In the genomic region with DNA sequence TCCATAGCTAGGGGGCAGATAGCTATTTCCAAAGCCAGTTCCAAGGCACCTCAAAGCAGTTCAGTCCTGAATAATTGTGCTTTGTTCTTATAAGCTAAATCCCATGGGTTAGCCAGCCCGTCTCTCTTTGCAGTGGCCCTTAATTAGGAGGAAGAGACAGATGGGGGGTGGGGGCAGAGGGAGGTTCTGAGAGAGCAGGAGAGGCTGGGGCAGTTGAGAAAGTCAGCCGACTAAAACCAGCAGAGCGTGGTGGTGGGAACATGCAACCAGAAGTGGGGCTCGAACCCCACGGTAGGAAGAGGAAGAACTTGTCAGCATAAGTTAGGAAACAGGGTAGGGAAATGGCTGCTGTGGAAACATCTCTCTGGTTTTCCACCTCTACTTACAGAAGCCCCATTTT, we compare ENCODE assay signal across 27 cellular contexts. TPM values are rescaled to one million over a fixed set of nuclear protein-coding genes. Genes with fewer than 3 reads are reported as not detected.
DNase-seq lines count a peak whose midpoint lies in the region; TF ChIP-seq lines count a peak whose summit lies in the region.
"Had no signal": no experiment of that assay in that cellular context is flagged by ENCODE, and none has a peak within 500 bp of the region (broad histone marks: within the 10 kb centered on the region; RNA-seq: fewer than 3 reads in every experiment).

No MANE protein-coding gene starts in this region.

- no peak overlapping the region for H3K4me3 ChIP-seq in BLaER1 treated with 17β-estradiol and CSF1 and Interleukin-3, amounts not matched to agents 10 nM and 100 nM
- H3K4me3 ChIP-seq in WERI-Rb-1 (ENCODE audit: low read depth, low read length): no peak overlapping the region
- no peak overlapping the region for H3K4me3 ChIP-seq in osteoblast (ENCODE audit: insufficient read depth, low read length)
- H3K4me3 ChIP-seq: A549, GM12878 had no signal

- H2AFZ ChIP-seq in osteoblast (ENCODE audit: low read length): no peak overlapping the region

- no peaks in the 10 kb centered on the region for H3K9me3 ChIP-seq in BLaER1 treated with 17β-estradiol and CSF1 and Interleukin-3, amounts not matched to agents 10 nM and 100 nM (replicated peaks in 1 of 11)
- no peaks in the 10 kb centered on the region for H3K9me3 ChIP-seq in WERI-Rb-1 (ENCODE audit: severe bottlenecking)
- no peaks in the 10 kb centered on the region for H3K9me3 ChIP-seq in osteoblast (ENCODE audit: low read depth, low read length)
- H3K9me3 ChIP-seq: A549 had no signal

- H3K79me2 ChIP-seq in osteoblast (ENCODE audit: insufficient read depth, low read length): no peaks in the 10 kb centered on the region

- DNase-seq in NCI-H82 (lab: John Stamatoyannopoulos, UW) (peak; percentile 67), NCI-H82 treated with DMSO at 0.1 percent for 48 hours (lab: John Stamatoyannopoulos, UW; ENCODE audit: unreplicated experiment) (no peak), WERI-Rb-1 (peak; percentile 58), osteoblast (ENCODE audit: insufficient read length, low spot score, missing footprints) (peak; percentile 46), cerebellar cortex (ENCODE audit: low spot score) (no peak), NCI-H1694 (lab: John Stamatoyannopoulos, UW) (no peak)
- DNase-seq: AML-193; C1 segment of cervical spinal cord; CD4-positive, CD25-positive, alpha-beta regulatory T cell; CD8-positive, alpha-beta memory T cell; COR-L47; DMS 273 treated with DMSO at 0.1 percent for 48 hours; DMS153; DMS53; DMS79; DND-41; EL; GDM1 had no signal

- TF ChIP-seq CTCF in WERI-Rb-1 (IDR thresholded peaks at IDR 0.05; ENCODE audit: low read depth, low read length): no peak
- TF ChIP-seq CTCF in osteoblast (IDR thresholded peaks at IDR 0.05; ENCODE audit: extremely low read depth, low read depth, low read length): no peak

- peak overlapping the region in 9 of 11 experiments; percentile 9 to 30 (median 23); a peak in 10 of 22 replicates for H3K4me2 ChIP-seq in BLaER1 treated with 17β-estradiol and CSF1 and Interleukin-3, amounts not matched to agents 10 nM and 100 nM
- H3K4me2 ChIP-seq in osteoblast (ENCODE audit: insufficient read depth, low read length): no peak overlapping the region
- H3K4me2 ChIP-seq: A549 had no signal

- H3K9ac ChIP-seq in BLaER1 treated with 17β-estradiol and CSF1 and Interleukin-3, amounts not matched to agents 10 nM and 100 nM: no peak overlapping the region

- H3K27ac ChIP-seq in BLaER1 treated with 17β-estradiol and CSF1 and Interleukin-3, amounts not matched to agents 10 nM and 100 nM: no peak overlapping the region
- H3K27ac ChIP-seq in WERI-Rb-1 (no peak overlapping the region), osteoblast (ENCODE audit: low read depth, low read length) (no peak overlapping the region)
- H3K27ac ChIP-seq: 22Rv1, A549 had no signal

- peaks cover 0 to 9% (median 6%) of the 10 kb centered on the region in 10 experiments; a peak in 6 of 20 replicates for H3K4me1 ChIP-seq in BLaER1 treated with 17β-estradiol and CSF1 and Interleukin-3, amounts not matched to agents 10 nM and 100 nM
- H3K4me1 ChIP-seq in osteoblast (ENCODE audit: insufficient read depth, low read length): no peaks in the 10 kb centered on the region
- H3K4me1 ChIP-seq: A549 had no signal

- peaks cover 6 to 19% (median 11%) of the 10 kb centered on the region in 11 experiments; a peak in 21 of 22 replicates for H3K27me3 ChIP-seq in BLaER1 treated with 17β-estradiol and CSF1 and Interleukin-3, amounts not matched to agents 10 nM and 100 nM
- H3K27me3 ChIP-seq in WERI-Rb-1 (ENCODE audit: insufficient read depth, low read depth, severe bottlenecking) (no peaks in the 10 kb centered on the region), osteoblast (ENCODE audit: insufficient read depth, low read length) (peaks cover 11% of the 10 kb centered on the region)

- no peaks in the 10 kb centered on the region for H3K36me3 ChIP-seq in BLaER1 treated with 17β-estradiol and CSF1 and Interleukin-3, amounts not matched to agents 10 nM and 100 nM
- H3K36me3 ChIP-seq in WERI-Rb-1 (no peaks in the 10 kb centered on the region), osteoblast (ENCODE audit: insufficient read depth, low read length) (no peaks in the 10 kb centered on the region)

- no peaks in the 10 kb centered on the region; a peak in 1 of 22 replicates for H4K20me1 ChIP-seq in BLaER1 treated with 17β-estradiol and CSF1 and Interleukin-3, amounts not matched to agents 10 nM and 100 nM
- H4K20me1 ChIP-seq in osteoblast (ENCODE audit: insufficient read depth, low read length): no peaks in the 10 kb centered on the region

RNA-seq across cellular contexts. Expression of a gene that starts 10.9 kb away (rescaled TPM):
- under 0.01 and 0.36 TPM in 2 replicates for total RNA-seq in osteoblast
- total RNA-seq: B cell; CD4-positive, alpha-beta memory T cell; CD4-positive, CD25-positive, alpha-beta regulatory T cell; G401; GM12878 had no signal

RNA-seq across cellular contexts. Expression of a gene that starts 12.9 kb away (rescaled TPM):
- not detected in 2 replicates for total RNA-seq in osteoblast
- total RNA-seq: A172; B cell; CD4-positive, alpha-beta memory T cell; CD4-positive, CD25-positive, alpha-beta regulatory T cell; CD8-positive, alpha-beta memory T cell; Daoy; GM12878 had no signal

Comparison
In these comparisons a context has a peak if more than half of its experiments do, and no peak if none do; other contexts are left out.
1. DNase-seq: peak in NCI-H82 (single experiment), WERI-Rb-1 (single experiment) and osteoblast (single experiment); none in NCI-H82 treated with DMSO at 0.1 percent for 48 hours (single experiment), cerebellar cortex (single experiment) and NCI-H1694 (single experiment).